8 cellular contexts compared by ENCODE assay signal in the genomic region with DNA sequence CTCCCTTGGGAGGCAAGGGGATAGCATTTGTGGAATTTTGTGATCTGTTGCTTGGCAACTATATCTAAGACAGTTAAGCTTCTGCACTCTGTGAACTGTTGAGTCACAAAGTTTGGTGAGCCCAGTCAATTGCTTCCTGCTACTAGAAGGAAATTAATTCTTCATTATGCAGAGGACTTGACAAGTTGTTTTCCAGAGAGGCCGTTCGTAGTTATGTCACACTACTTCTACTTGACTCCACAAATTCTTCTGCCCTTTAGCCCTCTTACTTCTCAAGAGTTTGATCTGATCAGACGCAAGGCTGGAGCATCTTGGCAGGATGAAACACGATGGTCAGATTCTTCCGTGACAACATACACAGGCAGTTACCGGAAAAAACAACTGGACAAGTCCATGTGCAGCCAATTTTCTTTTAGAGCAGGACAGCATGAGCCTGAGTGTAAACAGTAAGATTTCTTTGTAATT. TPM values are rescaled to one million over a fixed set of nuclear protein-coding genes. Genes with fewer than 3 reads are reported as not detected.
DNase-seq lines count a peak whose midpoint lies in the region; ATAC-seq and TF ChIP-seq lines count a peak whose summit lies in the region.

A gene (plus strand): TSS at position 156 of the 465 bp plus-strand sequence. CDS start 58 bp downstream, at position 214.

- TF ChIP-seq CTCF in RWPE2 (IDR thresholded peaks at IDR 0.05; ENCODE audit: poor library complexity, severe bottlenecking) (no peak), gastroesophageal sphincter (IDR thresholded peaks at IDR 0.05) (no peak)

- WGBS in gastroesophageal sphincter (ENCODE audit: low coverage in 1 of 2), 2 donors = 10 to 20% methylated on average over 1 to 6 of the region's 6 CpGs

- H3K36me3 Mint-ChIP-seq in naive thymus-derived CD4-positive, alpha-beta T cell = no peaks in the 10 kb centered on the region

- H3K36me3 ChIP-seq in RWPE2 (ENCODE audit: low read depth) = no peaks in the 10 kb centered on the region
- H3K36me3 ChIP-seq in gastroesophageal sphincter = no peaks in the 10 kb centered on the region
- H3K36me3 ChIP-seq in rectal smooth muscle tissue (ENCODE audit: control insufficient read depth, insufficient read depth, low read length) = no peaks in the 10 kb centered on the region
- H3K36me3 ChIP-seq in naive thymus-derived CD4-positive, alpha-beta T cell (ENCODE audit: control insufficient read depth in 2 of 3, insufficient read depth in 3 of 3, low read length in 3 of 3) = no peaks in the 10 kb centered on the region

- POLR2A ChIA-PET in naive thymus-derived CD4-positive, alpha-beta T cell (lab: Charles Lee) = no interaction called here

- H3K27ac ChIP-seq in RWPE2 (ENCODE audit: poor library complexity, severe bottlenecking) (no peak within 1 kb of the TSS), gastroesophageal sphincter (peak within 1 kb of the TSS; percentile 24 to 65 (median 44)), rectal smooth muscle tissue (ENCODE audit: low read depth, low read length) (peak within 1 kb of the TSS; percentile 53)
- H3K27ac ChIP-seq in naive thymus-derived CD4-positive, alpha-beta T cell (ENCODE audit: low read depth, low read length) = no peak within 1 kb of the TSS

- TF ChIP-seq EP300 in gastroesophageal sphincter (IDR thresholded peaks at IDR 0.05) = no peak

- H3K9ac ChIP-seq in rectal smooth muscle tissue (ENCODE audit: low read length) = no peak within 1 kb of the TSS

- H3K4me1 ChIP-seq in RWPE2 (ENCODE audit: insufficient read depth, poor library complexity, severe bottlenecking) (peaks cover 5% of the 10 kb centered on the region), gastroesophageal sphincter (peaks cover 0 to 20% (median 0%) of the 10 kb centered on the region in 3 donors), rectal smooth muscle tissue (ENCODE audit: control insufficient read depth, insufficient read depth, low read length) (peaks cover 14% of the 10 kb centered on the region)
- H3K4me1 ChIP-seq in naive thymus-derived CD4-positive, alpha-beta T cell (ENCODE audit: control insufficient read depth in 2 of 2, insufficient read depth in 2 of 2, low read length in 2 of 2) = no peaks in the 10 kb centered on the region

- no peak within 1 kb of the TSS for H3K27ac Mint-ChIP-seq in naive thymus-derived CD4-positive, alpha-beta T cell

- H3K9me3 ChIP-seq in RWPE2 (ENCODE audit: severe bottlenecking) (no peaks in the 10 kb centered on the region), gastroesophageal sphincter (peaks cover 0 to 4% (median 0%) of the 10 kb centered on the region in 3 donors)
- H3K9me3 ChIP-seq in naive thymus-derived CD4-positive, alpha-beta T cell (ENCODE audit: control insufficient read depth in 2 of 3, low read length in 3 of 3) = no peaks in the 10 kb centered on the region

- no peak within 1 kb of the TSS for H3K4me3 ChIP-seq in RWPE2 (ENCODE audit: severe bottlenecking)
- H3K4me3 ChIP-seq in gastroesophageal sphincter = no peak within 1 kb of the TSS
- H3K4me3 ChIP-seq in rectal smooth muscle tissue (ENCODE audit: low read length) = no peak within 1 kb of the TSS
- no peak within 1 kb of the TSS for H3K4me3 ChIP-seq in naive thymus-derived CD4-positive, alpha-beta T cell (ENCODE audit: low read length)

- H3K27me3 ChIP-seq in RWPE2 (ENCODE audit: insufficient read depth, poor library complexity, severe bottlenecking) (no peaks in the 10 kb centered on the region), gastroesophageal sphincter (no peaks in the 10 kb centered on the region), rectal smooth muscle tissue (ENCODE audit: control insufficient read depth, insufficient read depth, low read length) (no peaks in the 10 kb centered on the region)
- H3K27me3 ChIP-seq in naive thymus-derived CD4-positive, alpha-beta T cell (ENCODE audit: control insufficient read depth in 2 of 2, insufficient read depth in 2 of 2, low read length in 2 of 2) = no peaks in the 10 kb centered on the region

- DNase-seq in GM04504 (ENCODE audit: low read depth) (peak; percentile 42), RWPE2 (ENCODE audit: low spot score) (no peak)
- DNase-seq in naive thymus-derived CD4-positive, alpha-beta T cell = no peak
- DNase-seq in stimulated activated CD4-positive, alpha-beta T cell treated with anti-CD3 and anti-CD28 coated beads, Interleukin-2, amount 100 ng/mL, for 48 hours = no peak
- no peak for DNase-seq in activated CD8-positive, alpha-beta memory T cell treated with anti-CD3 and anti-CD28 coated beads, Interleukin-2, amount 50 U/mL, for 48 hours

- ATAC-seq in RWPE2 (ENCODE audit: low read depth) (peak; percentile 49; the same call in 2 of the 3 replicates), gastroesophageal sphincter (peak; percentile 83), GM21723 (IDR thresholded peaks at IDR 0.05; ENCODE audit: unreplicated experiment) (no peak)
- ATAC-seq in naive thymus-derived CD4-positive, alpha-beta T cell = no peak

- CTCF ChIA-PET in naive thymus-derived CD4-positive, alpha-beta T cell (lab: Charles Lee) = no interaction called here

- no peaks in the 10 kb centered on the region for H3K4me1 Mint-ChIP-seq in naive thymus-derived CD4-positive, alpha-beta T cell

- no peak for TF ChIP-seq POLR2A in gastroesophageal sphincter (IDR thresholded peaks at IDR 0.05)

- peaks cover 16 to 34% (median 20%) of the 10 kb centered on the region in 5 donors for H3K27me3 Mint-ChIP-seq in naive thymus-derived CD4-positive, alpha-beta T cell

- no peak within 1 kb of the TSS for H3K4me3 Mint-ChIP-seq in naive thymus-derived CD4-positive, alpha-beta T cell

- peaks cover 1 to 18% (median 8%) of the 10 kb centered on the region in 11 donors for H3K9me3 Mint-ChIP-seq in naive thymus-derived CD4-positive, alpha-beta T cell

- intact Hi-C loops in naive thymus-derived CD4-positive, alpha-beta T cell (cut with micrococcal nuclease) = no loop called here

RNA-seq across cellular contexts. Expression of the gene that starts here (rescaled TPM):
- total RNA-seq in gastroesophageal sphincter = not detected
- total RNA-seq in naive thymus-derived CD4-positive, alpha-beta T cell = not detected
- polyA plus RNA-seq in naive thymus-derived CD4-positive, alpha-beta T cell = not detected

Comparison
In these comparisons a context has a peak if more than half of its experiments do, and no peak if none do; other contexts are left out.
1. Peak in ATAC-seq and H3K27ac ChIP-seq in gastroesophageal sphincter; RNA of the gene not detected or under 1 TPM.